28 cellular contexts compared by ENCODE assay signal in genomic region chr10:96745950-96746349, GRCh38.
"Had no signal": no experiment of that assay in that cellular context is flagged by ENCODE, and none has a peak within 500 bp of the region (broad histone marks: within the 10 kb centered on the region; RNA-seq: fewer than 3 reads in every experiment).

No MANE protein-coding gene starts in this region.

- H3K4me2 ChIP-seq: SK-N-SH had no signal

- DNase-seq: activated CD4-positive, alpha-beta memory T cell treated with anti-CD3 and anti-CD28 coated beads, Interleukin-2, amount 10 ng/mL, durations not matched to agents 7 days and 5 days; activated CD4-positive, alpha-beta T cell treated with anti-CD3 and anti-CD28 coated beads for 36 hours; activated CD4-positive, alpha-beta T cell treated with anti-CD3 and anti-CD28 coated beads, Interleukin-2, amount 50 U/mL, for 1 hour; activated naive CD4-positive, alpha-beta T cell; activated T-cell treated with anti-CD3 and anti-CD28 coated beads for 4 hours; amniotic stem cell; body of pancreas; central memory CD4-positive, alpha-beta T cell; MG63; MV-4-11; NCI-H1092 treated with DMSO at 0.1 percent for 48 hours; NCI-H1417 treated with DMSO at 0.1 percent for 48 hours; NCI-H1694; NCI-H2029; NCI-H2107; NCI-H2171 treated with DMSO at 0.1 percent for 48 hours; NCI-H526; NCI-H774; OCI-M1; Peyer's patch; Right ventricle myocardium superior; SJCRH30; SK-N-SH; T-helper 1 cell had no signal

- H3K4me3 ChIP-seq: ascending aorta, body of pancreas, MG63, Peyer's patch, SJCRH30 had no signal

- H3K9me2 ChIP-seq: SK-N-SH had no signal

- H3K4me1 ChIP-seq: ascending aorta, body of pancreas, SJCRH30 had no signal

- H3K27ac Mint-ChIP-seq: activated CD4-positive, alpha-beta memory T cell treated with anti-CD3 and anti-CD28 coated beads, Interleukin-2, amount 10 ng/mL, durations not matched to agents 7 days and 5 days; activated CD4-positive, alpha-beta T cell treated with anti-CD3 and anti-CD28 coated beads for 36 hours; activated naive CD4-positive, alpha-beta T cell treated with anti-CD3 and anti-CD28 coated beads, Interleukin-2, amount 50 U/mL, for 24 hours had no signal

- H3K27me3 Mint-ChIP-seq: activated naive CD4-positive, alpha-beta T cell treated with anti-CD3 and anti-CD28 coated beads, Interleukin-2, amount 50 U/mL, for 24 hours had no signal

- H3K36me3 ChIP-seq: ascending aorta, MG63, Peyer's patch, SJCRH30 had no signal

- ATAC-seq: activated CD4-positive, alpha-beta T cell treated with anti-CD3 and anti-CD28 coated beads for 36 hours; body of pancreas had no signal

- H3K27ac ChIP-seq: ascending aorta, body of pancreas, Peyer's patch, RWPE1, SJCRH30, VCaP had no signal

- H3K9me3 ChIP-seq: ascending aorta, body of pancreas, MG63, Peyer's patch, SJCRH30, SK-N-SH had no signal

- H3K27me3 ChIP-seq: ascending aorta, body of pancreas, MG63, Peyer's patch, SJCRH30 had no signal

- H3K4me3 Mint-ChIP-seq: activated CD4-positive, alpha-beta memory T cell treated with anti-CD3 and anti-CD28 coated beads, Interleukin-2, amount 10 ng/mL, durations not matched to agents 7 days and 5 days; activated CD4-positive, alpha-beta T cell treated with anti-CD3 and anti-CD28 coated beads for 36 hours; activated naive CD4-positive, alpha-beta T cell treated with anti-CD3 and anti-CD28 coated beads, Interleukin-2, amount 50 U/mL, for 24 hours had no signal

- H3K9me3 Mint-ChIP-seq: activated CD4-positive, alpha-beta memory T cell treated with anti-CD3 and anti-CD28 coated beads, Interleukin-2, amount 10 ng/mL, durations not matched to agents 7 days and 5 days; activated naive CD4-positive, alpha-beta T cell treated with anti-CD3 and anti-CD28 coated beads, Interleukin-2, amount 50 U/mL, for 24 hours had no signal

- H3K36me3 Mint-ChIP-seq: activated naive CD4-positive, alpha-beta T cell treated with anti-CD3 and anti-CD28 coated beads, Interleukin-2, amount 50 U/mL, for 24 hours had no signal

- H3K9ac ChIP-seq: SK-N-SH had no signal
